In the genomic region with DNA sequence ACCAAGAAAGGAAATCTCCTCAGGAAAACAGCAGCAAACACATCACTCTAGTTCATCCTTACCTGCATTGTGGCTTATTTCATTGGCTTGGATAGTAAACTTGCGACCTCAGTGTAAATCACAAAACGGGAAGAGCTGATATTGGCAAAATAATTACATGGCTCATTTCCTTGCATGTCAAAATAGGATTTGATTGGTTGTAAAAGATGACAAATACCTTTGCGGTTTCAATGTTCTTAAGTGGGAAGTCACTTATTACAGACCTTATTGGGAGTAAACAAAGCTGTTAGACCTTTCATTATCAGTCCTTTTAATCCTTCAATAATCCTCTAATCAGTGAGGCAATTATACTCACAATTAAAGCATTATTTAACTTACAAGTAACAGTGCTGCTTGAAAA, we compare ENCODE assay signal across 1 cellular context.
TF ChIP-seq lines count a peak whose summit lies in the region.

No MANE protein-coding gene starts in this region.

TF ChIP-seq in HEK293, 187 proteins besides CTCF, POLR2A, EP300 and RAD21 (continued from another document and continues in another):
- TF ChIP-seq, protein P1, sequence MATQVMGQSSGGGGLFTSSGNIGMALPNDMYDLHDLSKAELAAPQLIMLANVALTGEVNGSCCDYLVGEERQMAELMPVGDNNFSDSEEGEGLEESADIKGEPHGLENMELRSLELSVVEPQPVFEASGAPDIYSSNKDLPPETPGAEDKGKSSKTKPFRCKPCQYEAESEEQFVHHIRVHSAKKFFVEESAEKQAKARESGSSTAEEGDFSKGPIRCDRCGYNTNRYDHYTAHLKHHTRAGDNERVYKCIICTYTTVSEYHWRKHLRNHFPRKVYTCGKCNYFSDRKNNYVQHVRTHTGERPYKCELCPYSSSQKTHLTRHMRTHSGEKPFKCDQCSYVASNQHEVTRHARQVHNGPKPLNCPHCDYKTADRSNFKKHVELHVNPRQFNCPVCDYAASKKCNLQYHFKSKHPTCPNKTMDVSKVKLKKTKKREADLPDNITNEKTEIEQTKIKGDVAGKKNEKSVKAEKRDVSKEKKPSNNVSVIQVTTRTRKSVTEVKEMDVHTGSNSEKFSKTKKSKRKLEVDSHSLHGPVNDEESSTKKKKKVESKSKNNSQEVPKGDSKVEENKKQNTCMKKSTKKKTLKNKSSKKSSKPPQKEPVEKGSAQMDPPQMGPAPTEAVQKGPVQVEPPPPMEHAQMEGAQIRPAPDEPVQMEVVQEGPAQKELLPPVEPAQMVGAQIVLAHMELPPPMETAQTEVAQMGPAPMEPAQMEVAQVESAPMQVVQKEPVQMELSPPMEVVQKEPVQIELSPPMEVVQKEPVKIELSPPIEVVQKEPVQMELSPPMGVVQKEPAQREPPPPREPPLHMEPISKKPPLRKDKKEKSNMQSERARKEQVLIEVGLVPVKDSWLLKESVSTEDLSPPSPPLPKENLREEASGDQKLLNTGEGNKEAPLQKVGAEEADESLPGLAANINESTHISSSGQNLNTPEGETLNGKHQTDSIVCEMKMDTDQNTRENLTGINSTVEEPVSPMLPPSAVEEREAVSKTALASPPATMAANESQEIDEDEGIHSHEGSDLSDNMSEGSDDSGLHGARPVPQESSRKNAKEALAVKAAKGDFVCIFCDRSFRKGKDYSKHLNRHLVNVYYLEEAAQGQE (tag by site-specific recombination; IDR thresholded peaks at IDR 0.05) = no peak
- TF ChIP-seq SCRT1 (tag by site-specific recombination; IDR thresholded peaks at IDR 0.05; ENCODE audit: borderline replicate concordance) (no peak), ZNF248 (tag by site-specific recombination; IDR thresholded peaks at IDR 0.05) (no peak), KLF7 (tag by site-specific recombination; IDR thresholded peaks at IDR 0.05; ENCODE audit: borderline replicate concordance) (no peak), GLIS1 (tag by site-specific recombination; IDR thresholded peaks at IDR 0.05) (no peak), ZBTB48 (tag by site-specific recombination; IDR thresholded peaks at IDR 0.05) (no peak), ZNF335 (tag by site-specific recombination; conservative IDR thresholded peaks at IDR 0.05) (no peak), HOXC10 (CRISPR knock-in tag; IDR thresholded peaks at IDR 0.05) (no peak), ZXDB (tag by site-specific recombination; IDR thresholded peaks at IDR 0.05) (0 out of 2 replicates have a peak, but pooled peaks have one; percentile 28), ZEB2 (tag by site-specific recombination; IDR thresholded peaks at IDR 0.05) (no peak), ZNF701 (tag by site-specific recombination; IDR thresholded peaks at IDR 0.05) (no peak), ZNF585B (tag by site-specific recombination; IDR thresholded peaks at IDR 0.05) (no peak), ZNF423 (tag by site-specific recombination; IDR thresholded peaks at IDR 0.05) (no peak), ZNF510 (tag by site-specific recombination; IDR thresholded peaks at IDR 0.05; ENCODE audit: insufficient replicate concordance) (no peak), HOXA7 (CRISPR knock-in tag; IDR thresholded peaks at IDR 0.05; ENCODE audit: borderline replicate concordance) (no peak), SCRT2 (tag by site-specific recombination; IDR thresholded peaks at IDR 0.05) (no peak), GFI1B (tag by site-specific recombination; IDR thresholded peaks at IDR 0.05) (peak; percentile 91), ZNF175 (tag by site-specific recombination; IDR thresholded peaks at IDR 0.05) (no peak), ZSCAN16 (tag by site-specific recombination; IDR thresholded peaks at IDR 0.05) (no peak)
- TF ChIP-seq, protein P2, sequence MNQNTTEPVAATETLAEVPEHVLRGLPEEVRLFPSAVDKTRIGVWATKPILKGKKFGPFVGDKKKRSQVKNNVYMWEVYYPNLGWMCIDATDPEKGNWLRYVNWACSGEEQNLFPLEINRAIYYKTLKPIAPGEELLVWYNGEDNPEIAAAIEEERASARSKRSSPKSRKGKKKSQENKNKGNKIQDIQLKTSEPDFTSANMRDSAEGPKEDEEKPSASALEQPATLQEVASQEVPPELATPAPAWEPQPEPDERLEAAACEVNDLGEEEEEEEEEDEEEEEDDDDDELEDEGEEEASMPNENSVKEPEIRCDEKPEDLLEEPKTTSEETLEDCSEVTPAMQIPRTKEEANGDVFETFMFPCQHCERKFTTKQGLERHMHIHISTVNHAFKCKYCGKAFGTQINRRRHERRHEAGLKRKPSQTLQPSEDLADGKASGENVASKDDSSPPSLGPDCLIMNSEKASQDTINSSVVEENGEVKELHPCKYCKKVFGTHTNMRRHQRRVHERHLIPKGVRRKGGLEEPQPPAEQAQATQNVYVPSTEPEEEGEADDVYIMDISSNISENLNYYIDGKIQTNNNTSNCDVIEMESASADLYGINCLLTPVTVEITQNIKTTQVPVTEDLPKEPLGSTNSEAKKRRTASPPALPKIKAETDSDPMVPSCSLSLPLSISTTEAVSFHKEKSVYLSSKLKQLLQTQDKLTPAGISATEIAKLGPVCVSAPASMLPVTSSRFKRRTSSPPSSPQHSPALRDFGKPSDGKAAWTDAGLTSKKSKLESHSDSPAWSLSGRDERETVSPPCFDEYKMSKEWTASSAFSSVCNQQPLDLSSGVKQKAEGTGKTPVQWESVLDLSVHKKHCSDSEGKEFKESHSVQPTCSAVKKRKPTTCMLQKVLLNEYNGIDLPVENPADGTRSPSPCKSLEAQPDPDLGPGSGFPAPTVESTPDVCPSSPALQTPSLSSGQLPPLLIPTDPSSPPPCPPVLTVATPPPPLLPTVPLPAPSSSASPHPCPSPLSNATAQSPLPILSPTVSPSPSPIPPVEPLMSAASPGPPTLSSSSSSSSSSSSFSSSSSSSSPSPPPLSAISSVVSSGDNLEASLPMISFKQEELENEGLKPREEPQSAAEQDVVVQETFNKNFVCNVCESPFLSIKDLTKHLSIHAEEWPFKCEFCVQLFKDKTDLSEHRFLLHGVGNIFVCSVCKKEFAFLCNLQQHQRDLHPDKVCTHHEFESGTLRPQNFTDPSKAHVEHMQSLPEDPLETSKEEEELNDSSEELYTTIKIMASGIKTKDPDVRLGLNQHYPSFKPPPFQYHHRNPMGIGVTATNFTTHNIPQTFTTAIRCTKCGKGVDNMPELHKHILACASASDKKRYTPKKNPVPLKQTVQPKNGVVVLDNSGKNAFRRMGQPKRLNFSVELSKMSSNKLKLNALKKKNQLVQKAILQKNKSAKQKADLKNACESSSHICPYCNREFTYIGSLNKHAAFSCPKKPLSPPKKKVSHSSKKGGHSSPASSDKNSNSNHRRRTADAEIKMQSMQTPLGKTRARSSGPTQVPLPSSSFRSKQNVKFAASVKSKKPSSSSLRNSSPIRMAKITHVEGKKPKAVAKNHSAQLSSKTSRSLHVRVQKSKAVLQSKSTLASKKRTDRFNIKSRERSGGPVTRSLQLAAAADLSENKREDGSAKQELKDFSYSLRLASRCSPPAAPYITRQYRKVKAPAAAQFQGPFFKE (tag by site-specific recombination; IDR thresholded peaks at IDR 0.05; ENCODE audit: borderline replicate concordance) = no peak
- TF ChIP-seq, protein P3, sequence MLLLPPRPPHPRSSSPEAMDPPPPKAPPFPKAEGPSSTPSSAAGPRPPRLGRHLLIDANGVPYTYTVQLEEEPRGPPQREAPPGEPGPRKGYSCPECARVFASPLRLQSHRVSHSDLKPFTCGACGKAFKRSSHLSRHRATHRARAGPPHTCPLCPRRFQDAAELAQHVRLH (tag by site-specific recombination; IDR thresholded peaks at IDR 0.05) = 0 out of 2 replicates have a peak, but pooled peaks have one; percentile 38
- TF ChIP-seq, protein P4, sequence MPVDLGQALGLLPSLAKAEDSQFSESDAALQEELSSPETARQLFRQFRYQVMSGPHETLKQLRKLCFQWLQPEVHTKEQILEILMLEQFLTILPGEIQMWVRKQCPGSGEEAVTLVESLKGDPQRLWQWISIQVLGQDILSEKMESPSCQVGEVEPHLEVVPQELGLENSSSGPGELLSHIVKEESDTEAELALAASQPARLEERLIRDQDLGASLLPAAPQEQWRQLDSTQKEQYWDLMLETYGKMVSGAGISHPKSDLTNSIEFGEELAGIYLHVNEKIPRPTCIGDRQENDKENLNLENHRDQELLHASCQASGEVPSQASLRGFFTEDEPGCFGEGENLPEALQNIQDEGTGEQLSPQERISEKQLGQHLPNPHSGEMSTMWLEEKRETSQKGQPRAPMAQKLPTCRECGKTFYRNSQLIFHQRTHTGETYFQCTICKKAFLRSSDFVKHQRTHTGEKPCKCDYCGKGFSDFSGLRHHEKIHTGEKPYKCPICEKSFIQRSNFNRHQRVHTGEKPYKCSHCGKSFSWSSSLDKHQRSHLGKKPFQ (tag by site-specific recombination; IDR thresholded peaks at IDR 0.05) = no peak
- TF ChIP-seq, protein P5, sequence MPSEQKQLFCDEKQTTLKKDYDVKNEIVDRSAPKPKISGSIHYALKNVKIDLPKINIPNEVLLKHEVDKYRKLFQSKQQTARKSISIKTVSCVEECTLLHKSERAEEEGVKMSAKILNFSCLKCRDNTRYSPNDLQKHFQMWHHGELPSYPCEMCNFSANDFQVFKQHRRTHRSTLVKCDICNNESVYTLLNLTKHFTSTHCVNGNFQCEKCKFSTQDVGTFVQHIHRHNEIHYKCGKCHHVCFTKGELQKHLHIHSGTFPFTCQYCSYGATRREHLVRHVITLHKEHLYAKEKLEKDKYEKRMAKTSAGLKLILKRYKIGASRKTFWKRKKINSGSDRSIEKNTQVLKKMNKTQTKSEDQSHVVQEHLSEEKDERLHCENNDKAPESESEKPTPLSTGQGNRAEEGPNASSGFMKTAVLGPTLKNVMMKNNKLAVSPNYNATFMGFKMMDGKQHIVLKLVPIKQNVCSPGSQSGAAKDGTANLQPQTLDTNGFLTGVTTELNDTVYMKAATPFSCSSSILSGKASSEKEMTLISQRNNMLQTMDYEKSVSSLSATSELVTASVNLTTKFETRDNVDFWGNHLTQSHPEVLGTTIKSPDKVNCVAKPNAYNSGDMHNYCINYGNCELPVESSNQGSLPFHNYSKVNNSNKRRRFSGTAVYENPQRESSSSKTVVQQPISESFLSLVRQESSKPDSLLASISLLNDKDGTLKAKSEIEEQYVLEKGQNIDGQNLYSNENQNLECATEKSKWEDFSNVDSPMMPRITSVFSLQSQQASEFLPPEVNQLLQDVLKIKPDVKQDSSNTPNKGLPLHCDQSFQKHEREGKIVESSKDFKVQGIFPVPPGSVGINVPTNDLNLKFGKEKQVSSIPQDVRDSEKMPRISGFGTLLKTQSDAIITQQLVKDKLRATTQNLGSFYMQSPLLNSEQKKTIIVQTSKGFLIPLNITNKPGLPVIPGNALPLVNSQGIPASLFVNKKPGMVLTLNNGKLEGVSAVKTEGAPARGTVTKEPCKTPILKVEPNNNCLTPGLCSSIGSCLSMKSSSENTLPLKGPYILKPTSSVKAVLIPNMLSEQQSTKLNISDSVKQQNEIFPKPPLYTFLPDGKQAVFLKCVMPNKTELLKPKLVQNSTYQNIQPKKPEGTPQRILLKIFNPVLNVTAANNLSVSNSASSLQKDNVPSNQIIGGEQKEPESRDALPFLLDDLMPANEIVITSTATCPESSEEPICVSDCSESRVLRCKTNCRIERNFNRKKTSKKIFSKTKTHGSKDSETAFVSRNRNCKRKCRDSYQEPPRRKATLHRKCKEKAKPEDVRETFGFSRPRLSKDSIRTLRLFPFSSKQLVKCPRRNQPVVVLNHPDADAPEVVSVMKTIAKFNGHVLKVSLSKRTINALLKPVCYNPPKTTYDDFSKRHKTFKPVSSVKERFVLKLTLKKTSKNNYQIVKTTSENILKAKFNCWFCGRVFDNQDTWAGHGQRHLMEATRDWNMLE (tag by site-specific recombination; conservative IDR thresholded peaks at IDR 0.05; ENCODE audit: low read depth) = no peak
- TF ChIP-seq, protein P6, sequence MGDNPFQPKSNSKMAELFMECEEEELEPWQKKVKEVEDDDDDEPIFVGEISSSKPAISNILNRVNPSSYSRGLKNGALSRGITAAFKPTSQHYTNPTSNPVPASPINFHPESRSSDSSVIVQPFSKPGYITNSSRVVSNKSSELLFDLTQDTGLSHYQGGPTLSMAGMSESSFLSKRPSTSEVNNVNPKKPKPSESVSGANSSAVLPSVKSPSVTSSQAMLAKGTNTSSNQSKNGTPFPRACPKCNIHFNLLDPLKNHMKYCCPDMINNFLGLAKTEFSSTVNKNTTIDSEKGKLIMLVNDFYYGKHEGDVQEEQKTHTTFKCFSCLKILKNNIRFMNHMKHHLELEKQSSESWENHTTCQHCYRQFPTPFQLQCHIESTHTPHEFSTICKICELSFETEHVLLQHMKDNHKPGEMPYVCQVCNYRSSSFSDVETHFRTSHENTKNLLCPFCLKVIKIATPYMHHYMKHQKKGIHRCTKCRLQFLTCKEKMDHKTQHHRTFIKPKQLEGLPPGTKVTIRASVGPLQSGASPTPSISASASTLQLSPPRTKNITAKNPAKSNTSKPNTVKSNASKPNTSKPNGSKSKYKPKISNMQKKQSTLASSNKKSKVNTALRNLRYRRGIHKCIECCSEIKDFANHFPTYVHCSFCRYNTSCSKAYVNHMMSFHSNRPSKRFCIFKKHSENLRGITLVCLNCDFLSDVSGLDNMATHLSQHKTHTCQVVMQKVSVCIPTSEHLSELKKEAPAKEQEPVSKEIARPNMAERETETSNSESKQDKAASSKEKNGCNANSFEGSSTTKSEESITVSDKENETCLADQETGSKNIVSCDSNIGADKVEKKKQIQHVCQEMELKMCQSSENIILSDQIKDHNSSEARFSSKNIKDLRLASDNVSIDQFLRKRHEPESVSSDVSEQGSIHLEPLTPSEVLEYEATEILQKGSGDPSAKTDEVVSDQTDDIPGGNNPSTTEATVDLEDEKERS (tag by site-specific recombination; IDR thresholded peaks at IDR 0.05) = no peak
- TF ChIP-seq, protein P7, sequence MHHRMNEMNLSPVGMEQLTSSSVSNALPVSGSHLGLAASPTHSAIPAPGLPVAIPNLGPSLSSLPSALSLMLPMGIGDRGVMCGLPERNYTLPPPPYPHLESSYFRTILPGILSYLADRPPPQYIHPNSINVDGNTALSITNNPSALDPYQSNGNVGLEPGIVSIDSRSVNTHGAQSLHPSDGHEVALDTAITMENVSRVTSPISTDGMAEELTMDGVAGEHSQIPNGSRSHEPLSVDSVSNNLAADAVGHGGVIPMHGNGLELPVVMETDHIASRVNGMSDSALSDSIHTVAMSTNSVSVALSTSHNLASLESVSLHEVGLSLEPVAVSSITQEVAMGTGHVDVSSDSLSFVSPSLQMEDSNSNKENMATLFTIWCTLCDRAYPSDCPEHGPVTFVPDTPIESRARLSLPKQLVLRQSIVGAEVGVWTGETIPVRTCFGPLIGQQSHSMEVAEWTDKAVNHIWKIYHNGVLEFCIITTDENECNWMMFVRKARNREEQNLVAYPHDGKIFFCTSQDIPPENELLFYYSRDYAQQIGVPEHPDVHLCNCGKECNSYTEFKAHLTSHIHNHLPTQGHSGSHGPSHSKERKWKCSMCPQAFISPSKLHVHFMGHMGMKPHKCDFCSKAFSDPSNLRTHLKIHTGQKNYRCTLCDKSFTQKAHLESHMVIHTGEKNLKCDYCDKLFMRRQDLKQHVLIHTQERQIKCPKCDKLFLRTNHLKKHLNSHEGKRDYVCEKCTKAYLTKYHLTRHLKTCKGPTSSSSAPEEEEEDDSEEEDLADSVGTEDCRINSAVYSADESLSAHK (tag by site-specific recombination; IDR thresholded peaks at IDR 0.05) = peak; percentile 57; the same call in 1 of the 2 replicates
- TF ChIP-seq, protein P8, sequence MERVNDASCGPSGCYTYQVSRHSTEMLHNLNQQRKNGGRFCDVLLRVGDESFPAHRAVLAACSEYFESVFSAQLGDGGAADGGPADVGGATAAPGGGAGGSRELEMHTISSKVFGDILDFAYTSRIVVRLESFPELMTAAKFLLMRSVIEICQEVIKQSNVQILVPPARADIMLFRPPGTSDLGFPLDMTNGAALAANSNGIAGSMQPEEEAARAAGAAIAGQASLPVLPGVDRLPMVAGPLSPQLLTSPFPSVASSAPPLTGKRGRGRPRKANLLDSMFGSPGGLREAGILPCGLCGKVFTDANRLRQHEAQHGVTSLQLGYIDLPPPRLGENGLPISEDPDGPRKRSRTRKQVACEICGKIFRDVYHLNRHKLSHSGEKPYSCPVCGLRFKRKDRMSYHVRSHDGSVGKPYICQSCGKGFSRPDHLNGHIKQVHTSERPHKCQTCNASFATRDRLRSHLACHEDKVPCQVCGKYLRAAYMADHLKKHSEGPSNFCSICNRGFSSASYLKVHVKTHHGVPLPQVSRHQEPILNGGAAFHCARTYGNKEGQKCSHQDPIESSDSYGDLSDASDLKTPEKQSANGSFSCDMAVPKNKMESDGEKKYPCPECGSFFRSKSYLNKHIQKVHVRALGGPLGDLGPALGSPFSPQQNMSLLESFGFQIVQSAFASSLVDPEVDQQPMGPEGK (tag by site-specific recombination; IDR thresholded peaks at IDR 0.05) = no peak
